1 cellular context compared by ENCODE assay signal in the genomic region with DNA sequence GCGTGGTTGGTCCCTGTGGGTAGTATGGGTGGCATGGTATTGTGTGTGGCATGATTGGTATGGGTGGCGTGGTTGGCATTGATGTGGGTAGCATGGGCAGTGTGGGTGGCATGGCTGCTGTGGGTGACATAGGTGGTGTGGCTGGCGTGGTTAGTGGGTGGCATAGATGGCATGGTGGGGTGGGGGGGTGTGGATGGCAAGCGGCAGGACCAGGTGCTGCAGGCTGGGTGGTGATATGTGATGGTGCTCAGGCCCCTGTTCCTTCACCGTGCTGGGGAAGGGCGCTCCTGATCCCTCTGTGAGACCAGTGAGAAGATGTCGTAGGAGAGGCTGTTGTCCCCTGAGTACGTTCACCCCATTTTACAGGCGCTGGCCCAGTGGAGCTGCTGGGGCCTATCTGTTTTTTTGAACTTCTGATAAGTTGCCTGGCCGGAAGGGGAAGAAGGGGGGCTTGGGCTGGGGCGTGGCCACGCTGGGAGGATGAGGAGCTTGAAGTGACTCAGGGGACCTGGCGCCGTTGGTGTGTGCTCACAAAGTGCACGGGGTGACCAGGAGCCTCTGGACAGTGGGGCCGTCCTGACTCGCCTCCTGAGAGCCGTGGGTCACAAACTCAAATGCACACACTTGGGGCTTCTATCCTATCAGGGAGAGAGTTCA.
TF ChIP-seq lines count a peak whose summit lies in the region.

No MANE protein-coding gene starts in this region.

TF ChIP-seq in K562, 482 proteins besides CTCF, POLR2A, EP300 and RAD21 (continued from another document):
- TF ChIP-seq, protein P1, sequence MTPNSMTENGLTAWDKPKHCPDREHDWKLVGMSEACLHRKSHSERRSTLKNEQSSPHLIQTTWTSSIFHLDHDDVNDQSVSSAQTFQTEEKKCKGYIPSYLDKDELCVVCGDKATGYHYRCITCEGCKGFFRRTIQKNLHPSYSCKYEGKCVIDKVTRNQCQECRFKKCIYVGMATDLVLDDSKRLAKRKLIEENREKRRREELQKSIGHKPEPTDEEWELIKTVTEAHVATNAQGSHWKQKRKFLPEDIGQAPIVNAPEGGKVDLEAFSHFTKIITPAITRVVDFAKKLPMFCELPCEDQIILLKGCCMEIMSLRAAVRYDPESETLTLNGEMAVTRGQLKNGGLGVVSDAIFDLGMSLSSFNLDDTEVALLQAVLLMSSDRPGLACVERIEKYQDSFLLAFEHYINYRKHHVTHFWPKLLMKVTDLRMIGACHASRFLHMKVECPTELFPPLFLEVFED (CRISPR knock-in tag; conservative IDR thresholded peaks at IDR 0.05): no peak
- TF ChIP-seq, protein P2, sequence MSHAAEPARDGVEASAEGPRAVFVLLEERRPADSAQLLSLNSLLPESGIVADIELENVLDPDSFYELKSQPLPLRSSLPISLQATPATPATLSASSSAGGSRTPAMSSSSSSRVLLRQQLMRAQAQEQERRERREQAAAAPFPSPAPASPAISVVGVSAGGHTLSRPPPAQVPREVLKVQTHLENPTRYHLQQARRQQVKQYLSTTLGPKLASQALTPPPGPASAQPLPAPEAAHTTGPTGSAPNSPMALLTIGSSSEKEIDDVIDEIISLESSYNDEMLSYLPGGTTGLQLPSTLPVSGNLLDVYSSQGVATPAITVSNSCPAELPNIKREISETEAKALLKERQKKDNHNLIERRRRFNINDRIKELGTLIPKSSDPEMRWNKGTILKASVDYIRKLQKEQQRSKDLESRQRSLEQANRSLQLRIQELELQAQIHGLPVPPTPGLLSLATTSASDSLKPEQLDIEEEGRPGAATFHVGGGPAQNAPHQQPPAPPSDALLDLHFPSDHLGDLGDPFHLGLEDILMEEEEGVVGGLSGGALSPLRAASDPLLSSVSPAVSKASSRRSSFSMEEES (CRISPR knock-in tag; IDR thresholded peaks at IDR 0.05): no peak
- TF ChIP-seq HNRNPL (IDR thresholded peaks at IDR 0.05; ENCODE audit: low read depth, low read length) (peak; percentile 39; the same call in 1 of the 2 replicates), HMG20B (CRISPR knock-in tag; IDR thresholded peaks at IDR 0.05) (no peak), FUS (optimal IDR thresholded peaks at IDR 0.05; ENCODE audit: low read depth, low read length) (no peak)
- TF ChIP-seq, protein P3, sequence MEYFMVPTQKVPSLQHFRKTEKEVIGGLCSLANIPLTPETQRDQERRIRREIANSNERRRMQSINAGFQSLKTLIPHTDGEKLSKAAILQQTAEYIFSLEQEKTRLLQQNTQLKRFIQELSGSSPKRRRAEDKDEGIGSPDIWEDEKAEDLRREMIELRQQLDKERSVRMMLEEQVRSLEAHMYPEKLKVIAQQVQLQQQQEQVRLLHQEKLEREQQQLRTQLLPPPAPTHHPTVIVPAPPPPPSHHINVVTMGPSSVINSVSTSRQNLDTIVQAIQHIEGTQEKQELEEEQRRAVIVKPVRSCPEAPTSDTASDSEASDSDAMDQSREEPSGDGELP (CRISPR knock-in tag; IDR thresholded peaks at IDR 0.05; ENCODE audit: borderline replicate concordance): peak; percentile 63; the same call in 1 of the 2 replicates
